Comparison of ENCODE assay signal across 19 cellular contexts in the genomic region with DNA sequence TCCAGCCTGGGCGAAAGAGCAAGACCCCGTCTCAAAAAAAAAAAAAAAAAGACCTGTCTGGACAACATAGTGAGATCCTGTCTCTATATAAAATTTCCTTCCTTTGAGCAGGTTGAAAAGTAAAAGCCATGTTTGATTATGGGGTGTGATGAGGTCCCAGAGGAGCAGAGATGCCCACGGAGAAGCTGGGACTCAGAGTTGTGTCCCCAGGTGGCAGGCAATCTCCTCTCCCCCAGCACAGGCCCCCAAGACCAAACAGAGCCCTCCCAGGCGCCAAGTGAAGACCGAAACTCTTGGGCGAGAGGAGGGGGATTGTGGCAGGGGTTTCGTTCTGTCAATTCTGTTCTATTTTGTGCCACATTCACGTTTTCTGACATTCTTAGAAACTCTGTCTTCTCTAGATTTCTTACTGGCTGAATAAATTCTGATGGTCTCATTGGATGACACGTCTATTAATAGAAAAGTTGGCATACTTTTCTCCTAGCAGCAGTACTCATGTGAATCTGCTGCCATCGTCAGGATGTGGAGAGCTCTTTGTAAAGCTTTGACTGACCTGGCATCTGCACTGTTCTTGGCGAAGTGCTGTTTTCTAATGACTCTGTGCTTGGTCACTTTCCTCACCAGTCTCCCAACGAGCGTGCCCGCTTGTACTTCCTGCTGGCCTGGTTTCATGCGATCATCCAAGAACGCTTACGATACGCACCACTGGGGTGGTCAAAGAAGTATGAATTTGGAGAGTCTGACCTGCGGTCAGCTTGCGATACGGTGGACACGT. TPM values are rescaled to one million over a fixed set of nuclear protein-coding genes. Genes with fewer than 3 reads are reported as not detected.
DNase-seq lines count a peak whose midpoint lies in the region; ATAC-seq and TF ChIP-seq lines count a peak whose summit lies in the region.
"Had no signal": no experiment of that assay in that cellular context is flagged by ENCODE, and none has a peak within 500 bp of the region (broad histone marks: within the 10 kb centered on the region; RNA-seq: fewer than 3 reads in every experiment).

No MANE protein-coding gene starts in this region.

- no peaks in the 10 kb centered on the region for H4K20me1 ChIP-seq in fibroblast of lung (ENCODE audit: control insufficient read depth, extremely low read depth, insufficient read depth, low read length)

- DNase-seq in Right ventricle myocardium inferior (ENCODE audit: missing footprints) (no peak), cardiac septum (ENCODE audit: low spot score) (no peak), fibroblast of lung (ENCODE audit: low read depth in 2 of 2) (no peak), midbrain (lab: John Stamatoyannopoulos, UW) (peak; percentile 67), spleen (no peak), T1000 (lab: John Stamatoyannopoulos, UW) (no peak), SIG-M5 treated with dmso at 0.1 percent for 504 hours (lab: John Stamatoyannopoulos, UW; ENCODE audit: unreplicated experiment) (no peak)
- DNase-seq: activated gamma-delta T cell; CD4-positive, alpha-beta T cell; cortex of kidney; kidney glomerular epithelial cell; NCI-H1417 treated with DMSO at 0.1 percent for 48 hours; NCI-H2227 treated with DMSO at 0.1 percent for 48 hours; SHP77 treated with DMSO at 0.1 percent for 48 hours; transverse colon had no signal

- H3K36me3 ChIP-seq in fibroblast of lung (ENCODE audit: control insufficient read depth, insufficient read depth, low read length) (peaks cover 53% of the 10 kb centered on the region), spleen (peaks cover 16 to 100% (median 99%) of the 10 kb centered on the region in 6 donors)

- TF ChIP-seq CTCF in fibroblast of lung (conservative IDR thresholded peaks at IDR 0.05 in 1 of 2, IDR thresholded peaks at IDR 0.05 in 1 of 2; ENCODE audit: low read depth in 1 of 2, low read length in 2 of 2) (no peak), spleen (IDR thresholded peaks at IDR 0.05 in 8 of 11, conservative IDR thresholded peaks at IDR 0.05 in 3 of 11) (no peak)

- H3K4me2 ChIP-seq in fibroblast of lung (ENCODE audit: extremely low read depth, insufficient read depth, low read length), result no peak overlapping the region
- H3K4me2 ChIP-seq: smooth muscle cell had no signal

- intact Hi-C loops in Right ventricle myocardium inferior (cut with DNase I) (loop anchor here (5.0 kb wide), 3 partner anchors 51 to 336 kb away; no protein-coding TSS in a partner anchor), cardiac septum (cut with DNase I) (no loop called here), spleen (cut with DNase I; ENCODE audit: low total_unique reads) (no loop called here)

- no peaks in the 10 kb centered on the region for H3K27me3 ChIP-seq in fibroblast of lung (ENCODE audit: control insufficient read depth, insufficient read depth, low read length)
- H3K27me3 ChIP-seq in spleen (replicated peaks in 1 of 7), result no peaks in the 10 kb centered on the region
- H3K27me3 ChIP-seq: ascending aorta, transverse colon had no signal

- ATAC-seq in Right ventricle myocardium inferior (peak; percentile 70), HG03025 (IDR thresholded peaks at IDR 0.05; ENCODE audit: low FRiP score, unreplicated experiment) (no peak)

- H3K27ac ChIP-seq in fibroblast of lung (ENCODE audit: insufficient read depth, low read length), result peak overlapping the region; percentile 35
- H3K27ac ChIP-seq in spleen, result no peak overlapping the region
- H3K27ac ChIP-seq: ascending aorta, epithelial cell of prostate, transverse colon had no signal

- 91 to 94% (median 92%) methylated on average over 22 of the region's 22 CpGs for WGBS in spleen, 5 donors

- H2AFZ ChIP-seq in fibroblast of lung (ENCODE audit: low read length), result no peak overlapping the region

- no peak overlapping the region for H3K9ac ChIP-seq in fibroblast of lung (ENCODE audit: insufficient read depth, low read length)

- no peak for TF ChIP-seq POLR2A in spleen (IDR thresholded peaks at IDR 0.05)

- H3K9me3 ChIP-seq in fibroblast of lung (ENCODE audit: control insufficient read depth, insufficient read depth, low read depth, low read length) (no peaks in the 10 kb centered on the region), spleen (no peaks in the 10 kb centered on the region)
- H3K9me3 ChIP-seq: ascending aorta, transverse colon had no signal

- no peaks in the 10 kb centered on the region for H3K79me2 ChIP-seq in fibroblast of lung (ENCODE audit: control insufficient read depth, insufficient read depth, low read length)

- H3K4me1 ChIP-seq in fibroblast of lung (ENCODE audit: control insufficient read depth, extremely low read depth, insufficient read depth, low read length) (no peaks in the 10 kb centered on the region), spleen (no peaks in the 10 kb centered on the region)

- H3K4me3 ChIP-seq in fibroblast of lung (replicated peaks in 1 of 4; ENCODE audit: control extremely low read depth in 1 of 4, insufficient read depth in 1 of 4, low read depth in 3 of 4, low read length in 4 of 4) (no peak overlapping the region), spleen (no peak overlapping the region)
- H3K4me3 ChIP-seq: ascending aorta, smooth muscle cell, transverse colon had no signal

RNA-seq across cellular contexts. Expression of a gene that starts 43.4 kb away (rescaled TPM):
- total RNA-seq in Right ventricle myocardium inferior (484 TPM), cardiac septum (475 TPM), fibroblast of lung (342 and 430 TPM in 2 replicates), spleen (100 to 1,000 TPM; 162 to 395 (median 240) TPM)
- polyA plus RNA-seq in fibroblast of lung (493 and 775 TPM in 2 replicates), spleen (100 to 1,000 TPM in 2 of 3 donors, 10 to 100 TPM in 1; 98.3 to 178 (median 139) TPM)
- polyA plus RNA-seq in fibroblast of lung (2012), result 420 and 539 TPM in 2 replicates
- 56.7 and 74.0 TPM in 2 replicates for polyA minus RNA-seq in fibroblast of lung (ENCODE audit: low replicate concordance)
